In genomic region chr6:33213989-33214335, GRCh38 we compare ENCODE assay signal across 1 cellular context.
A peak's percentile ranks its signal among the peaks of the same experiment; 100 is the strongest.
TF ChIP-seq lines count a peak whose summit lies in the region.

No MANE protein-coding gene starts in this region.

TF ChIP-seq in H1, 55 proteins besides CTCF, POLR2A, EP300 and RAD21:
- no peak for TF ChIP-seq CEBPB (IDR thresholded peaks at IDR 0.05; ENCODE audit: low read depth, low read length)
- TF ChIP-seq PHF8 (conservative IDR thresholded peaks at IDR 0.05; ENCODE audit: low read depth, low read length): no peak
- TF ChIP-seq POU5F1 (IDR thresholded peaks at IDR 0.05; ENCODE audit: low read depth, low read length): no peak
- TF ChIP-seq TCF12 (IDR thresholded peaks at IDR 0.05; ENCODE audit: low read depth, low read length): no peak
- no peak for TF ChIP-seq CHD2 (IDR thresholded peaks at IDR 0.05; ENCODE audit: low read length)
- no peak for TF ChIP-seq RFX5 (IDR thresholded peaks at IDR 0.05; ENCODE audit: borderline replicate concordance, low read depth, low read length)
- no peak for TF ChIP-seq BACH1 (IDR thresholded peaks at IDR 0.05; ENCODE audit: low read length)
- no peak for TF ChIP-seq NRF1 (IDR thresholded peaks at IDR 0.05; ENCODE audit: low read depth, low read length)
- no peak for TF ChIP-seq CBX5 (IDR thresholded peaks at IDR 0.05; ENCODE audit: low read depth, low read length)
- peak; percentile 7 for TF ChIP-seq EZH2 (IDR thresholded peaks at IDR 0.05; ENCODE audit: low read depth, low read length, severe bottlenecking)
- TF ChIP-seq CBX8 (IDR thresholded peaks at IDR 0.05; ENCODE audit: borderline replicate concordance, low read depth, low read length): no peak
- TF ChIP-seq, protein P1, sequence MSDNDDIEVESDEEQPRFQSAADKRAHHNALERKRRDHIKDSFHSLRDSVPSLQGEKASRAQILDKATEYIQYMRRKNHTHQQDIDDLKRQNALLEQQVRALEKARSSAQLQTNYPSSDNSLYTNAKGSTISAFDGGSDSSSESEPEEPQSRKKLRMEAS (IDR thresholded peaks at IDR 0.05): no peak
- peak; percentile 0 for TF ChIP-seq RNF2 (IDR thresholded peaks at IDR 0.05; ENCODE audit: borderline replicate concordance, low read depth, low read length, missing control alignments, poor library complexity, severe bottlenecking)
